Comparison of ENCODE assay signal across 12 cellular contexts in genomic region chr3:61829301-61830110, GRCh38.
DNase-seq lines count a peak whose midpoint lies in the region; ATAC-seq, FAIRE-seq and TF ChIP-seq lines count a peak whose summit lies in the region.
"Had no signal": no experiment of that assay in that cellular context is flagged by ENCODE, and none has a peak within 500 bp of the region (broad histone marks: within the 10 kb centered on the region; RNA-seq: fewer than 3 reads in every experiment).

No MANE protein-coding gene starts in this region.

- intact Hi-C loops in sigmoid colon (cut with DNase I), result no loop called here

- TF ChIP-seq EP300 in sigmoid colon (IDR thresholded peaks at IDR 0.05), result no peak

- H3K9me3 ChIP-seq in astrocyte (ENCODE audit: insufficient read depth, low read depth, low read length), result no peaks in the 10 kb centered on the region
- H3K9me3 ChIP-seq in sigmoid colon, result no peaks in the 10 kb centered on the region
- no peaks in the 10 kb centered on the region for H3K9me3 ChIP-seq in Peyer's patch

- H3K4me3 Mint-ChIP-seq in astrocyte (ENCODE audit: unreplicated experiment), result no peak overlapping the region
- H3K4me3 Mint-ChIP-seq: stimulated activated naive CD8-positive, alpha-beta T cell treated with anti-CD3 and anti-CD28 coated beads, Interleukin-15, amount 100 ng/mL, for 72 hours had no signal

- no peaks in the 10 kb centered on the region for H3K27me3 Mint-ChIP-seq in astrocyte (ENCODE audit: low read depth, unreplicated experiment)
- H3K27me3 Mint-ChIP-seq: stimulated activated naive CD8-positive, alpha-beta T cell treated with anti-CD3 and anti-CD28 coated beads, Interleukin-15, amount 100 ng/mL, for 72 hours had no signal

- TF ChIP-seq POLR2A in sigmoid colon (IDR thresholded peaks at IDR 0.05), result no peak
- no peak for TF ChIP-seq POLR2A in Peyer's patch (IDR thresholded peaks at IDR 0.05)

- TF ChIP-seq CTCF in astrocyte (IDR thresholded peaks at IDR 0.05; ENCODE audit: insufficient read depth, low read depth, low read length) (no peak), sigmoid colon (IDR thresholded peaks at IDR 0.05) (no peak), Peyer's patch (IDR thresholded peaks at IDR 0.05) (no peak)

- DNase-seq in COLO829 (ENCODE audit: low spot score) (peak; percentile 37), astrocyte (ENCODE audit: low read depth) (no peak), islet precursor cell (peak; percentile 77), sigmoid colon (no peak), NCI-H1092 treated with DMSO at 0.1 percent for 48 hours (lab: John Stamatoyannopoulos, UW) (no peak), Peyer's patch (no peak)
- no peak for DNase-seq in activated naive CD4-positive, alpha-beta T cell treated with anti-CD3 and anti-CD28 coated beads, Interleukin-2, amount 50 U/mL, for 72 hours (ENCODE audit: low spot score in 2 of 2)
- DNase-seq: NCI-H345; OCI-M1; stimulated activated naive CD8-positive, alpha-beta T cell treated with anti-CD3 and anti-CD28 coated beads, Interleukin-15, amount 100 ng/mL, for 72 hours had no signal

- H3K4me3 ChIP-seq in astrocyte (ENCODE audit: insufficient read depth, low read depth, low read length) (no peak overlapping the region), sigmoid colon (no peak overlapping the region), Peyer's patch (no peak overlapping the region)

- no peaks in the 10 kb centered on the region for H3K36me3 Mint-ChIP-seq in astrocyte (ENCODE audit: low read depth, unreplicated experiment)
- H3K36me3 Mint-ChIP-seq in activated naive CD4-positive, alpha-beta T cell treated with anti-CD3 and anti-CD28 coated beads, Interleukin-2, amount 50 U/mL, for 72 hours, result no peaks in the 10 kb centered on the region

- no peak overlapping the region for H3K27ac Mint-ChIP-seq in astrocyte (ENCODE audit: unreplicated experiment)
- H3K27ac Mint-ChIP-seq in activated naive CD4-positive, alpha-beta T cell treated with anti-CD3 and anti-CD28 coated beads, Interleukin-2, amount 50 U/mL, for 72 hours, result no peak overlapping the region
- H3K27ac Mint-ChIP-seq: stimulated activated naive CD8-positive, alpha-beta T cell treated with anti-CD3 and anti-CD28 coated beads, Interleukin-15, amount 100 ng/mL, for 72 hours had no signal

- no peak overlapping the region for H3K4me2 ChIP-seq in astrocyte (ENCODE audit: low read length)

- no peaks in the 10 kb centered on the region for H3K27me3 ChIP-seq in astrocyte (ENCODE audit: insufficient read depth, low read length)
- H3K27me3 ChIP-seq in sigmoid colon, result no peaks in the 10 kb centered on the region
- H3K27me3 ChIP-seq in Peyer's patch, result no peaks in the 10 kb centered on the region

- 77 to 83% methylated on average over 11 of the region's 11 CpGs for WGBS in sigmoid colon, 2 donors

- H3K9me3 Mint-ChIP-seq in astrocyte (ENCODE audit: unreplicated experiment), result no peaks in the 10 kb centered on the region
- H3K9me3 Mint-ChIP-seq in activated naive CD4-positive, alpha-beta T cell treated with anti-CD3 and anti-CD28 coated beads, Interleukin-2, amount 50 U/mL, for 72 hours, result no peaks in the 10 kb centered on the region

- peaks cover 18% of the 10 kb centered on the region for H4K20me1 ChIP-seq in astrocyte (ENCODE audit: insufficient read depth, low read length)

- no peak overlapping the region for H2AFZ ChIP-seq in astrocyte (ENCODE audit: low read depth, low read length)

- no peak for ATAC-seq in GM21515 (IDR thresholded peaks at IDR 0.05; ENCODE audit: unreplicated experiment)
- ATAC-seq in activated naive CD4-positive, alpha-beta T cell treated with anti-CD3 and anti-CD28 coated beads, Interleukin-2, amount 50 U/mL, for 72 hours, result no peak
- ATAC-seq: activated CD4-positive, CD25-positive, alpha-beta regulatory T cell treated with anti-CD3 and anti-CD28 coated beads, Interleukin-2, amount 50 U/mL, for 24 hours; stimulated activated naive CD8-positive, alpha-beta T cell treated with anti-CD3 and anti-CD28 coated beads, Interleukin-15, amount 100 ng/mL, for 72 hours had no signal

- peak; percentile 41 for FAIRE-seq in astrocyte (lab: Jason Lieb, UNC)

- H3K27ac ChIP-seq in astrocyte (ENCODE audit: low read depth, low read length) (no peak overlapping the region), sigmoid colon (peak overlapping the region in 3 of 4 donors; percentile 25 to 47 (median 37)), Peyer's patch (peak overlapping the region in 2 of 4 donors; percentile 6 to 15)

- H3K4me1 ChIP-seq in astrocyte (ENCODE audit: insufficient read depth, low read length), result no peaks in the 10 kb centered on the region
- H3K4me1 ChIP-seq in sigmoid colon, result peaks cover 0 to 34% (median 32%) of the 10 kb centered on the region in 4 donors
- no peaks in the 10 kb centered on the region for H3K4me1 ChIP-seq in Peyer's patch

- H3K36me3 ChIP-seq in astrocyte (ENCODE audit: insufficient read depth, low read length) (no peaks in the 10 kb centered on the region), sigmoid colon (no peaks in the 10 kb centered on the region), Peyer's patch (no peaks in the 10 kb centered on the region)

- peaks cover 3% of the 10 kb centered on the region for H3K4me1 Mint-ChIP-seq in astrocyte (ENCODE audit: low read depth, unreplicated experiment)
- H3K4me1 Mint-ChIP-seq: stimulated activated naive CD8-positive, alpha-beta T cell treated with anti-CD3 and anti-CD28 coated beads, Interleukin-15, amount 100 ng/mL, for 72 hours had no signal

- no peaks in the 10 kb centered on the region for H3K79me2 ChIP-seq in astrocyte (ENCODE audit: insufficient read depth, low read length)

- H3K9ac ChIP-seq in astrocyte (ENCODE audit: low read length), result no peak overlapping the region

Comparison
In these comparisons a context has a peak if more than half of its experiments do, and no peak if none do; other contexts are left out.
1. DNase-seq: peak in COLO829 (single experiment) and islet precursor cell (single experiment); none in astrocyte (single experiment), sigmoid colon (single experiment), NCI-H1092 treated with DMSO at 0.1 percent for 48 hours (single experiment), Peyer's patch (0 of 3) and activated naive CD4-positive, alpha-beta T cell treated with anti-CD3 and anti-CD28 coated beads, Interleukin-2, amount 50 U/mL, for 72 hours (0 of 2).